In genomic region chr3:44342191-44342790, GRCh38 we compare ENCODE assay signal across 14 cellular contexts. TPM values are rescaled to one million over a fixed set of nuclear protein-coding genes. Genes with fewer than 3 reads are reported as not detected.
DNase-seq lines count a peak whose midpoint lies in the region; ATAC-seq and TF ChIP-seq lines count a peak whose summit lies in the region.
"Had no signal": no experiment of that assay in that cellular context is flagged by ENCODE, and none has a peak within 500 bp of the region (broad histone marks: within the 10 kb centered on the region; RNA-seq: fewer than 3 reads in every experiment).

No MANE protein-coding gene starts in this region.

- 90% methylated on average over 1 of the region's 1 CpG; no CpG with 5 or more reads in 1 of the 2 experiments for whole genome bisulfite sequencing in endodermal cell (ENCODE audit: insufficient coverage in 1 of 2, insufficient read length in 1 of 2), 2 experiments
- WGBS in ovary, 3 donors, result 11 to 21% (median 15%) methylated on average over 1 of the region's 1 CpG

- H3K27me3 Mint-ChIP-seq in nephron (ENCODE audit: low read depth) (no peaks in the 10 kb centered on the region), endodermal cell (ENCODE audit: insufficient read depth) (no peaks in the 10 kb centered on the region)
- H3K27me3 Mint-ChIP-seq in stimulated activated memory B cell treated with anti-CD40 and anti-IgM and Interleukin-4, amounts not matched to agents 10 μg/mL and 1 μg/mL and 100 μg/mL, for 72 hours, result no peaks in the 10 kb centered on the region
- H3K27me3 Mint-ChIP-seq: CD4-positive, alpha-beta T cell had no signal

- no peak for ATAC-seq in stimulated activated memory B cell treated with anti-CD40 and anti-IgM and Interleukin-4, amounts not matched to agents 10 μg/mL and 1 μg/mL and 100 μg/mL, for 72 hours

- H3K9me3 ChIP-seq in endodermal cell (ENCODE audit: control insufficient read depth, low read length) (peaks cover 4% of the 10 kb centered on the region), ovary (no peaks in the 10 kb centered on the region)
- H3K9me3 ChIP-seq: adrenal gland had no signal

- H3K27ac ChIP-seq in endodermal cell (ENCODE audit: low read depth, low read length), result no peak overlapping the region
- H3K27ac ChIP-seq in ovary, result no peak overlapping the region

- TF ChIP-seq EP300 in ovary (IDR thresholded peaks at IDR 0.05), result no peak

- no peaks in the 10 kb centered on the region for H3K9me3 Mint-ChIP-seq in nephron
- peaks cover 7% of the 10 kb centered on the region for H3K9me3 Mint-ChIP-seq in endodermal cell
- H3K9me3 Mint-ChIP-seq in stimulated activated memory B cell treated with anti-CD40 and anti-IgM and Interleukin-4, amounts not matched to agents 10 μg/mL and 1 μg/mL and 100 μg/mL, for 72 hours, result no peaks in the 10 kb centered on the region
- H3K9me3 Mint-ChIP-seq: CD4-positive, alpha-beta T cell; neural crest cell had no signal

- TF ChIP-seq POLR2A in ovary (IDR thresholded peaks at IDR 0.05), result no peak

- DNase-seq in AG09319 (ENCODE audit: extremely low read depth, low read depth) (peak; percentile 45), NCI-H446 (lab: John Stamatoyannopoulos, UW) (peak; percentile 10 to 26), fibroblast of gingiva (ENCODE audit: low read depth) (peak; percentile 82), endodermal cell (no peak), NCI-H2029 treated with DMSO at 0.1 percent for 48 hours (lab: John Stamatoyannopoulos, UW) (no peak), ovary (no peak)
- DNase-seq: adrenal gland; CD4-positive, alpha-beta T cell; NCI-H1092; NCI-H774; SHP77 treated with DMSO at 0.1 percent for 48 hours had no signal

- H3K4me1 Mint-ChIP-seq in nephron (peaks cover 25% of the 10 kb centered on the region), endodermal cell (peaks cover 17% of the 10 kb centered on the region)
- peaks cover 23% of the 10 kb centered on the region for H3K4me1 Mint-ChIP-seq in stimulated activated memory B cell treated with anti-CD40 and anti-IgM and Interleukin-4, amounts not matched to agents 10 μg/mL and 1 μg/mL and 100 μg/mL, for 72 hours

- intact Hi-C loops in ovary (cut with DNase I), result no loop called here

- H3K27ac Mint-ChIP-seq in nephron (peak overlapping the region; percentile 79 to 90 (median 84)), endodermal cell (no peak overlapping the region)
- H3K27ac Mint-ChIP-seq in stimulated activated memory B cell treated with anti-CD40 and anti-IgM and Interleukin-4, amounts not matched to agents 10 μg/mL and 1 μg/mL and 100 μg/mL, for 72 hours, result no peak overlapping the region
- H3K27ac Mint-ChIP-seq: CD4-positive, alpha-beta T cell had no signal

- H3K36me3 Mint-ChIP-seq in nephron (ENCODE audit: low read depth), result no peaks in the 10 kb centered on the region
- peaks cover 2% of the 10 kb centered on the region for H3K36me3 Mint-ChIP-seq in endodermal cell (ENCODE audit: low read depth)
- no peaks in the 10 kb centered on the region for H3K36me3 Mint-ChIP-seq in stimulated activated memory B cell treated with anti-CD40 and anti-IgM and Interleukin-4, amounts not matched to agents 10 μg/mL and 1 μg/mL and 100 μg/mL, for 72 hours

- H3K4me1 ChIP-seq in endodermal cell (ENCODE audit: control insufficient read depth, insufficient read depth, low read length) (peaks cover 3% of the 10 kb centered on the region), ovary (ENCODE audit: insufficient read depth) (peaks cover 6% of the 10 kb centered on the region)

- H3K27me3 ChIP-seq in endodermal cell (ENCODE audit: control insufficient read depth, insufficient read depth, low read length, poor library complexity, severe bottlenecking), result no peaks in the 10 kb centered on the region
- no peaks in the 10 kb centered on the region for H3K27me3 ChIP-seq in ovary
- H3K27me3 ChIP-seq: adrenal gland had no signal

- H3K36me3 ChIP-seq in endodermal cell (ENCODE audit: control insufficient read depth, insufficient read depth, low read length) (no peaks in the 10 kb centered on the region), ovary (no peaks in the 10 kb centered on the region)
- H3K36me3 ChIP-seq: adrenal gland had no signal

- H3K4me3 ChIP-seq in endodermal cell (ENCODE audit: low read length), result no peak overlapping the region
- no peak overlapping the region for H3K4me3 ChIP-seq in ovary
- H3K4me3 ChIP-seq: adrenal gland had no signal

- no peak overlapping the region for H3K9ac ChIP-seq in endodermal cell (ENCODE audit: extremely low read depth, low read length, poor library complexity, severe bottlenecking)

- TF ChIP-seq CTCF in AG09319 (IDR thresholded peaks at IDR 0.05; ENCODE audit: low read depth, low read length) (no peak), nephron (IDR thresholded peaks at IDR 0.05; ENCODE audit: unreplicated experiment in 3 of 3) (no peak), endodermal cell (conservative IDR thresholded peaks at IDR 0.05) (no peak), ovary (IDR thresholded peaks at IDR 0.05) (no peak)

- peak overlapping the region; percentile 7 to 67 (median 9) for H3K4me3 Mint-ChIP-seq in nephron
- no peak overlapping the region for H3K4me3 Mint-ChIP-seq in endodermal cell
- no peak overlapping the region for H3K4me3 Mint-ChIP-seq in stimulated activated memory B cell treated with anti-CD40 and anti-IgM and Interleukin-4, amounts not matched to agents 10 μg/mL and 1 μg/mL and 100 μg/mL, for 72 hours
- H3K4me3 Mint-ChIP-seq: CD4-positive, alpha-beta T cell had no signal

RNA-seq across cellular contexts. Expression of gene TCAIM, which starts 3.7 kb away (rescaled TPM):
- total RNA-seq in endodermal cell (10 to 100 TPM; 23.2 to 26.3 TPM), ovary (10 to 100 TPM; 18.7 to 24.0 (median 22.0) TPM)
- polyA plus RNA-seq in endodermal cell (2013, experiment 1 of 2), result 25.8 TPM
- polyA plus RNA-seq in endodermal cell (2013, experiment 2 of 2), result 23.2 TPM
- 10 to 100 TPM; 11.1 to 18.8 TPM for polyA plus RNA-seq in ovary

Comparison
In these comparisons a context has a peak if more than half of its experiments do, and no peak if none do; other contexts are left out.
1. DNase-seq: peak in AG09319 (single experiment), NCI-H446 (2 of 2) and fibroblast of gingiva (single experiment); none in endodermal cell (single experiment), NCI-H2029 treated with DMSO at 0.1 percent for 48 hours (single experiment) and ovary (0 of 5).
2. H3K27ac Mint-ChIP-seq: peak in nephron (3 of 3); none in endodermal cell (single experiment) and stimulated activated memory B cell treated with anti-CD40 and anti-IgM and Interleukin-4, amounts not matched to agents 10 μg/mL and 1 μg/mL and 100 μg/mL, for 72 hours (single experiment).
3. H3K4me3 Mint-ChIP-seq: peak in nephron (3 of 3); none in endodermal cell (single experiment) and stimulated activated memory B cell treated with anti-CD40 and anti-IgM and Interleukin-4, amounts not matched to agents 10 μg/mL and 1 μg/mL and 100 μg/mL, for 72 hours (single experiment).